Comparison of ENCODE assay signal across 1 cellular context in the genomic region with DNA sequence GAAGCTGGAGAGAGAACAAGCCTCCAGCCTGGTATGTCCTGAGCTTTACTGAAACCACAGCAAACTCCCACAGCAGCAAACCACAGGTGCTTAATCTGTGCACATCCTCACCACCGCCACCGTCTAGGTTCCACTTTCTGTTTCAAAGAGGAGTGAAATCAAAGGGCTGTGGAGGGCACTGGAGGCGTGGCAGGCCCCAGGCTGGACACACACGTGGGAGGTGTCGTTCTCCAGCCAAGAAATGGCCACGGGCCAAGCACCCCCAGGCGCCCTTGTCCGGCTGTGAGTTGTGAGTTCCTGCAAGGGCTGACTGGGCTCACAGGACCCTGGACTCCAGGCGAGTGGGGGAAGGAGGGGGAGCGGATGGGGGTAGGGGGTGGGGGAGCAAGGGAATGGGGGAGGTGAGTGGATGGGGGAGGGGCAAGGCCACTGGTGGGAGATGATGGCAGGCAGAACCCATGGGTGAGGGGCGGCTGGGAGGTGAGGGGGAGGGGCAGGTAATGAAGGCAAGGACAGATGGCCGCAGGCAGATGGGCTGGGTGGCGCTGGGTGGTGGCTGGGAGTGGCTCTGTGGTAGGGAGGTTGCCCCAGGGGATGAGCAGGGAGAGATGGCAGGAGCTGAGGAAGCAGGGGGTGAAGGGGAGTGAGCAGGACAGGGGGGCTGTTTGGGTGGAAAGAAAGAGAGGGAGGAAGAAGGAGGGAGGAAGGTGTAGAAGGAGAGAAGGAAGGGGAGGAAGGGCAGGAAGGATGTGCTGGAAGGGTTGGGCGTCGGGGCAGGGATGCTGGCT.
TF ChIP-seq lines count a peak whose summit lies in the region.

No MANE protein-coding gene starts in this region.

TF ChIP-seq in K562, 482 proteins besides CTCF, POLR2A, EP300 and RAD21 (continued from another document and continues in another):
- TF ChIP-seq, protein P1, sequence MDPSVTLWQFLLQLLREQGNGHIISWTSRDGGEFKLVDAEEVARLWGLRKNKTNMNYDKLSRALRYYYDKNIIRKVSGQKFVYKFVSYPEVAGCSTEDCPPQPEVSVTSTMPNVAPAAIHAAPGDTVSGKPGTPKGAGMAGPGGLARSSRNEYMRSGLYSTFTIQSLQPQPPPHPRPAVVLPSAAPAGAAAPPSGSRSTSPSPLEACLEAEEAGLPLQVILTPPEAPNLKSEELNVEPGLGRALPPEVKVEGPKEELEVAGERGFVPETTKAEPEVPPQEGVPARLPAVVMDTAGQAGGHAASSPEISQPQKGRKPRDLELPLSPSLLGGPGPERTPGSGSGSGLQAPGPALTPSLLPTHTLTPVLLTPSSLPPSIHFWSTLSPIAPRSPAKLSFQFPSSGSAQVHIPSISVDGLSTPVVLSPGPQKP (CRISPR knock-in tag; IDR thresholded peaks at IDR 0.05) = no peak
- TF ChIP-seq NFIC (IDR thresholded peaks at IDR 0.05) (peak; percentile 72), SMARCA4 (IDR thresholded peaks at IDR 0.05) (no peak), TAF1 (IDR thresholded peaks at IDR 0.05; ENCODE audit: control insufficient read depth, extremely low read depth, insufficient read depth, low read length, severe bottlenecking) (no peak), ZNF75A (CRISPR knock-in tag; IDR thresholded peaks at IDR 0.05) (no peak), RBM22 (IDR thresholded peaks at IDR 0.05; ENCODE audit: low read depth, low read length, poor library complexity, severe bottlenecking) (no peak), BHLHE40 (IDR thresholded peaks at IDR 0.05; ENCODE audit: low read length) (peak; percentile 37; the same call in 1 of the 2 replicates), ZNF217 (CRISPR knock-in tag; IDR thresholded peaks at IDR 0.05) (no peak), ZBTB1 (CRISPR knock-in tag; IDR thresholded peaks at IDR 0.05; ENCODE audit: borderline replicate concordance, low read depth) (no peak), SIRT6 (IDR thresholded peaks at IDR 0.05; ENCODE audit: low read depth, low read length) (no peak), PHB2 (IDR thresholded peaks at IDR 0.05; ENCODE audit: low read depth) (no peak), OTX1 (CRISPR knock-in tag; IDR thresholded peaks at IDR 0.05) (no peak), L3MBTL2 (IDR thresholded peaks at IDR 0.05) (no peak), HLTF (IDR thresholded peaks at IDR 0.05) (no peak), ZNF146 (CRISPR knock-in tag; IDR thresholded peaks at IDR 0.05; ENCODE audit: unreplicated experiment) (no peak), ZKSCAN8 (CRISPR knock-in tag; IDR thresholded peaks at IDR 0.05) (peak; percentile 98), EGR1 (conservative IDR thresholded peaks at IDR 0.05) (0 out of 2 replicates have a peak, but pooled peaks have one; percentile 6)
- TF ChIP-seq, protein P2, sequence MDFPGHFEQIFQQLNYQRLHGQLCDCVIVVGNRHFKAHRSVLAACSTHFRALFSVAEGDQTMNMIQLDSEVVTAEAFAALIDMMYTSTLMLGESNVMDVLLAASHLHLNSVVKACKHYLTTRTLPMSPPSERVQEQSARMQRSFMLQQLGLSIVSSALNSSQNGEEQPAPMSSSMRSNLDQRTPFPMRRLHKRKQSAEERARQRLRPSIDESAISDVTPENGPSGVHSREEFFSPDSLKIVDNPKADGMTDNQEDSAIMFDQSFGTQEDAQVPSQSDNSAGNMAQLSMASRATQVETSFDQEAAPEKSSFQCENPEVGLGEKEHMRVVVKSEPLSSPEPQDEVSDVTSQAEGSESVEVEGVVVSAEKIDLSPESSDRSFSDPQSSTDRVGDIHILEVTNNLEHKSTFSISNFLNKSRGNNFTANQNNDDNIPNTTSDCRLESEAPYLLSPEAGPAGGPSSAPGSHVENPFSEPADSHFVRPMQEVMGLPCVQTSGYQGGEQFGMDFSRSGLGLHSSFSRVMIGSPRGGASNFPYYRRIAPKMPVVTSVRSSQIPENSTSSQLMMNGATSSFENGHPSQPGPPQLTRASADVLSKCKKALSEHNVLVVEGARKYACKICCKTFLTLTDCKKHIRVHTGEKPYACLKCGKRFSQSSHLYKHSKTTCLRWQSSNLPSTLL (IDR thresholded peaks at IDR 0.05) = no peak
- TF ChIP-seq, protein P3, sequence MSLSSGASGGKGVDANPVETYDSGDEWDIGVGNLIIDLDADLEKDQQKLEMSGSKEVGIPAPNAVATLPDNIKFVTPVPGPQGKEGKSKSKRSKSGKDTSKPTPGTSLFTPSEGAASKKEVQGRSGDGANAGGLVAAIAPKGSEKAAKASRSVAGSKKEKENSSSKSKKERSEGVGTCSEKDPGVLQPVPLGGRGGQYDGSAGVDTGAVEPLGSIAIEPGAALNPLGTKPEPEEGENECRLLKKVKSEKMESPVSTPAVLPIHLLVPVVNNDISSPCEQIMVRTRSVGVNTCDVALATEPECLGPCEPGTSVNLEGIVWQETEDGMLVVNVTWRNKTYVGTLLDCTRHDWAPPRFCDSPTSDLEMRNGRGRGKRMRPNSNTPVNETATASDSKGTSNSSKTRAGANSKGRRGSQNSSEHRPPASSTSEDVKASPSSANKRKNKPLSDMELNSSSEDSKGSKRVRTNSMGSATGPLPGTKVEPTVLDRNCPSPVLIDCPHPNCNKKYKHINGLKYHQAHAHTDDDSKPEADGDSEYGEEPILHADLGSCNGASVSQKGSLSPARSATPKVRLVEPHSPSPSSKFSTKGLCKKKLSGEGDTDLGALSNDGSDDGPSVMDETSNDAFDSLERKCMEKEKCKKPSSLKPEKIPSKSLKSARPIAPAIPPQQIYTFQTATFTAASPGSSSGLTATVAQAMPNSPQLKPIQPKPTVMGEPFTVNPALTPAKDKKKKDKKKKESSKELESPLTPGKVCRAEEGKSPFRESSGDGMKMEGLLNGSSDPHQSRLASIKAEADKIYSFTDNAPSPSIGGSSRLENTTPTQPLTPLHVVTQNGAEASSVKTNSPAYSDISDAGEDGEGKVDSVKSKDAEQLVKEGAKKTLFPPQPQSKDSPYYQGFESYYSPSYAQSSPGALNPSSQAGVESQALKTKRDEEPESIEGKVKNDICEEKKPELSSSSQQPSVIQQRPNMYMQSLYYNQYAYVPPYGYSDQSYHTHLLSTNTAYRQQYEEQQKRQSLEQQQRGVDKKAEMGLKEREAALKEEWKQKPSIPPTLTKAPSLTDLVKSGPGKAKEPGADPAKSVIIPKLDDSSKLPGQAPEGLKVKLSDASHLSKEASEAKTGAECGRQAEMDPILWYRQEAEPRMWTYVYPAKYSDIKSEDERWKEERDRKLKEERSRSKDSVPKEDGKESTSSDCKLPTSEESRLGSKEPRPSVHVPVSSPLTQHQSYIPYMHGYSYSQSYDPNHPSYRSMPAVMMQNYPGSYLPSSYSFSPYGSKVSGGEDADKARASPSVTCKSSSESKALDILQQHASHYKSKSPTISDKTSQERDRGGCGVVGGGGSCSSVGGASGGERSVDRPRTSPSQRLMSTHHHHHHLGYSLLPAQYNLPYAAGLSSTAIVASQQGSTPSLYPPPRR (CRISPR knock-in tag; IDR thresholded peaks at IDR 0.05; ENCODE audit: borderline replicate concordance) = no peak
- TF ChIP-seq, protein P4, sequence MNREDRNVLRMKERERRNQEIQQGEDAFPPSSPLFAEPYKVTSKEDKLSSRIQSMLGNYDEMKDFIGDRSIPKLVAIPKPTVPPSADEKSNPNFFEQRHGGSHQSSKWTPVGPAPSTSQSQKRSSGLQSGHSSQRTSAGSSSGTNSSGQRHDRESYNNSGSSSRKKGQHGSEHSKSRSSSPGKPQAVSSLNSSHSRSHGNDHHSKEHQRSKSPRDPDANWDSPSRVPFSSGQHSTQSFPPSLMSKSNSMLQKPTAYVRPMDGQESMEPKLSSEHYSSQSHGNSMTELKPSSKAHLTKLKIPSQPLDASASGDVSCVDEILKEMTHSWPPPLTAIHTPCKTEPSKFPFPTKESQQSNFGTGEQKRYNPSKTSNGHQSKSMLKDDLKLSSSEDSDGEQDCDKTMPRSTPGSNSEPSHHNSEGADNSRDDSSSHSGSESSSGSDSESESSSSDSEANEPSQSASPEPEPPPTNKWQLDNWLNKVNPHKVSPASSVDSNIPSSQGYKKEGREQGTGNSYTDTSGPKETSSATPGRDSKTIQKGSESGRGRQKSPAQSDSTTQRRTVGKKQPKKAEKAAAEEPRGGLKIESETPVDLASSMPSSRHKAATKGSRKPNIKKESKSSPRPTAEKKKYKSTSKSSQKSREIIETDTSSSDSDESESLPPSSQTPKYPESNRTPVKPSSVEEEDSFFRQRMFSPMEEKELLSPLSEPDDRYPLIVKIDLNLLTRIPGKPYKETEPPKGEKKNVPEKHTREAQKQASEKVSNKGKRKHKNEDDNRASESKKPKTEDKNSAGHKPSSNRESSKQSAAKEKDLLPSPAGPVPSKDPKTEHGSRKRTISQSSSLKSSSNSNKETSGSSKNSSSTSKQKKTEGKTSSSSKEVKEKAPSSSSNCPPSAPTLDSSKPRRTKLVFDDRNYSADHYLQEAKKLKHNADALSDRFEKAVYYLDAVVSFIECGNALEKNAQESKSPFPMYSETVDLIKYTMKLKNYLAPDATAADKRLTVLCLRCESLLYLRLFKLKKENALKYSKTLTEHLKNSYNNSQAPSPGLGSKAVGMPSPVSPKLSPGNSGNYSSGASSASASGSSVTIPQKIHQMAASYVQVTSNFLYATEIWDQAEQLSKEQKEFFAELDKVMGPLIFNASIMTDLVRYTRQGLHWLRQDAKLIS (CRISPR knock-in tag; IDR thresholded peaks at IDR 0.05) = no peak
- TF ChIP-seq, protein P5, sequence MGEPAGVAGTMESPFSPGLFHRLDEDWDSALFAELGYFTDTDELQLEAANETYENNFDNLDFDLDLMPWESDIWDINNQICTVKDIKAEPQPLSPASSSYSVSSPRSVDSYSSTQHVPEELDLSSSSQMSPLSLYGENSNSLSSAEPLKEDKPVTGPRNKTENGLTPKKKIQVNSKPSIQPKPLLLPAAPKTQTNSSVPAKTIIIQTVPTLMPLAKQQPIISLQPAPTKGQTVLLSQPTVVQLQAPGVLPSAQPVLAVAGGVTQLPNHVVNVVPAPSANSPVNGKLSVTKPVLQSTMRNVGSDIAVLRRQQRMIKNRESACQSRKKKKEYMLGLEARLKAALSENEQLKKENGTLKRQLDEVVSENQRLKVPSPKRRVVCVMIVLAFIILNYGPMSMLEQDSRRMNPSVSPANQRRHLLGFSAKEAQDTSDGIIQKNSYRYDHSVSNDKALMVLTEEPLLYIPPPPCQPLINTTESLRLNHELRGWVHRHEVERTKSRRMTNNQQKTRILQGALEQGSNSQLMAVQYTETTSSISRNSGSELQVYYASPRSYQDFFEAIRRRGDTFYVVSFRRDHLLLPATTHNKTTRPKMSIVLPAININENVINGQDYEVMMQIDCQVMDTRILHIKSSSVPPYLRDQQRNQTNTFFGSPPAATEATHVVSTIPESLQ (CRISPR knock-in tag; IDR thresholded peaks at IDR 0.05) = no peak
- TF ChIP-seq, protein P6, sequence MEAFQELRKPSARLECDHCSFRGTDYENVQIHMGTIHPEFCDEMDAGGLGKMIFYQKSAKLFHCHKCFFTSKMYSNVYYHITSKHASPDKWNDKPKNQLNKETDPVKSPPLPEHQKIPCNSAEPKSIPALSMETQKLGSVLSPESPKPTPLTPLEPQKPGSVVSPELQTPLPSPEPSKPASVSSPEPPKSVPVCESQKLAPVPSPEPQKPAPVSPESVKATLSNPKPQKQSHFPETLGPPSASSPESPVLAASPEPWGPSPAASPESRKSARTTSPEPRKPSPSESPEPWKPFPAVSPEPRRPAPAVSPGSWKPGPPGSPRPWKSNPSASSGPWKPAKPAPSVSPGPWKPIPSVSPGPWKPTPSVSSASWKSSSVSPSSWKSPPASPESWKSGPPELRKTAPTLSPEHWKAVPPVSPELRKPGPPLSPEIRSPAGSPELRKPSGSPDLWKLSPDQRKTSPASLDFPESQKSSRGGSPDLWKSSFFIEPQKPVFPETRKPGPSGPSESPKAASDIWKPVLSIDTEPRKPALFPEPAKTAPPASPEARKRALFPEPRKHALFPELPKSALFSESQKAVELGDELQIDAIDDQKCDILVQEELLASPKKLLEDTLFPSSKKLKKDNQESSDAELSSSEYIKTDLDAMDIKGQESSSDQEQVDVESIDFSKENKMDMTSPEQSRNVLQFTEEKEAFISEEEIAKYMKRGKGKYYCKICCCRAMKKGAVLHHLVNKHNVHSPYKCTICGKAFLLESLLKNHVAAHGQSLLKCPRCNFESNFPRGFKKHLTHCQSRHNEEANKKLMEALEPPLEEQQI (IDR thresholded peaks at IDR 0.05) = no peak
